Comparison of ENCODE assay signal across 10 cellular contexts in genomic region chr2:239302808-239303557, GRCh38.
DNase-seq lines count a peak whose midpoint lies in the region; ATAC-seq, FAIRE-seq and TF ChIP-seq lines count a peak whose summit lies in the region.
"Had no signal": no experiment of that assay in that cellular context is flagged by ENCODE, and none has a peak within 500 bp of the region (broad histone marks: within the 10 kb centered on the region; RNA-seq: fewer than 3 reads in every experiment).

No MANE protein-coding gene starts in this region.

- H3K27me3 ChIP-seq in gastroesophageal sphincter, result no peaks in the 10 kb centered on the region
- H3K27me3 ChIP-seq in sigmoid colon, result no peaks in the 10 kb centered on the region

- TF ChIP-seq EP300 in gastroesophageal sphincter (IDR thresholded peaks at IDR 0.05), result no peak
- TF ChIP-seq EP300 in sigmoid colon (IDR thresholded peaks at IDR 0.05), result no peak

- no peaks in the 10 kb centered on the region for H3K9me3 Mint-ChIP-seq in activated CD4-positive, alpha-beta memory T cell treated with anti-CD3 and anti-CD28 coated beads, Interleukin-2, amount 10 ng/mL, durations not matched to agents 7 days and 5 days
- H3K9me3 Mint-ChIP-seq: activated CD4-positive, alpha-beta T cell treated with anti-CD3 and anti-CD28 coated beads, Interleukin-2, amount 10 ng/mL, durations not matched to agents 24 days and 14 days had no signal

- H3K36me3 Mint-ChIP-seq in activated CD4-positive, alpha-beta memory T cell treated with anti-CD3 and anti-CD28 coated beads, Interleukin-2, amount 10 ng/mL, durations not matched to agents 7 days and 5 days (ENCODE audit: low read depth), result peaks cover 8% of the 10 kb centered on the region

- ATAC-seq in HG03565 (IDR thresholded peaks at IDR 0.05; ENCODE audit: unreplicated experiment) (peak; percentile 48), gastroesophageal sphincter (no peak)

- no peak for TF ChIP-seq CTCF in gastroesophageal sphincter (IDR thresholded peaks at IDR 0.05)
- no peak for TF ChIP-seq CTCF in sigmoid colon (IDR thresholded peaks at IDR 0.05)

- peaks cover 50% of the 10 kb centered on the region for H3K4me1 Mint-ChIP-seq in activated CD4-positive, alpha-beta memory T cell treated with anti-CD3 and anti-CD28 coated beads, Interleukin-2, amount 10 ng/mL, durations not matched to agents 7 days and 5 days

- H3K36me3 ChIP-seq in gastroesophageal sphincter (no peaks in the 10 kb centered on the region), sigmoid colon (no peaks in the 10 kb centered on the region)

- POLR2A ChIA-PET in activated CD4-positive, alpha-beta memory T cell treated with anti-CD3 and anti-CD28 coated beads, Interleukin-2, amount 10 ng/mL, durations not matched to agents 7 days and 5 days (lab: Charles Lee), result interaction anchor here (1.1 to 2.1 kb wide), 6 partner anchors 10 to 66 kb away, joined by 3 to 22 read pairs (median 3); no protein-coding TSS in a partner anchor

- intact Hi-C loops in sigmoid colon (cut with DNase I), result no loop called here

- peak overlapping the region in 3 of 4 donors; percentile 28 to 93 (median 91) for H3K27ac ChIP-seq in gastroesophageal sphincter
- H3K27ac ChIP-seq in sigmoid colon, result peak overlapping the region; percentile 19 to 97 (median 96)
- H3K27ac ChIP-seq: parathyroid adenoma had no signal

- H3K4me3 ChIP-seq in gastroesophageal sphincter, result no peak overlapping the region
- H3K4me3 ChIP-seq in sigmoid colon, result peak overlapping the region in 1 of 4 donors; percentile 62

- 86% methylated on average over 16 to 17 of the region's 28 CpGs for WGBS in gastroesophageal sphincter (ENCODE audit: low coverage in 1 of 2), 2 donors
- WGBS in sigmoid colon, 2 donors, result 84 to 87% methylated on average over 28 of the region's 28 CpGs

- no peak overlapping the region for H3K27ac Mint-ChIP-seq in activated CD4-positive, alpha-beta memory T cell treated with anti-CD3 and anti-CD28 coated beads, Interleukin-2, amount 10 ng/mL, durations not matched to agents 7 days and 5 days
- H3K27ac Mint-ChIP-seq: activated CD4-positive, alpha-beta T cell treated with anti-CD3 and anti-CD28 coated beads, Interleukin-2, amount 10 ng/mL, durations not matched to agents 24 days and 14 days had no signal

- no peak overlapping the region for H3K4me3 Mint-ChIP-seq in activated CD4-positive, alpha-beta memory T cell treated with anti-CD3 and anti-CD28 coated beads, Interleukin-2, amount 10 ng/mL, durations not matched to agents 7 days and 5 days
- H3K4me3 Mint-ChIP-seq: activated CD4-positive, alpha-beta T cell treated with anti-CD3 and anti-CD28 coated beads, Interleukin-2, amount 10 ng/mL, durations not matched to agents 24 days and 14 days had no signal

- CTCF ChIA-PET in activated CD4-positive, alpha-beta memory T cell treated with anti-CD3 and anti-CD28 coated beads, Interleukin-2, amount 10 ng/mL, durations not matched to agents 7 days and 5 days (lab: Charles Lee), result interaction anchor here (0.9 to 2.3 kb wide), 5 partner anchors 15 to 86 kb away, joined by 3 to 9 read pairs (median 4); no protein-coding TSS in a partner anchor

- H3K27me3 Mint-ChIP-seq in activated CD4-positive, alpha-beta memory T cell treated with anti-CD3 and anti-CD28 coated beads, Interleukin-2, amount 10 ng/mL, durations not matched to agents 7 days and 5 days, result peaks cover 4% of the 10 kb centered on the region
- H3K27me3 Mint-ChIP-seq: activated CD4-positive, alpha-beta T cell treated with anti-CD3 and anti-CD28 coated beads, Interleukin-2, amount 10 ng/mL, durations not matched to agents 24 days and 14 days had no signal

- H3K4me1 ChIP-seq in gastroesophageal sphincter, result peaks cover 0 to 100% (median 65%) of the 10 kb centered on the region in 3 donors
- peaks cover 0 to 99% (median 95%) of the 10 kb centered on the region in 4 donors for H3K4me1 ChIP-seq in sigmoid colon
- H3K4me1 ChIP-seq: parathyroid adenoma had no signal

- peak; percentile 70 for FAIRE-seq in GM12892 (lab: Jason Lieb, UNC)
- FAIRE-seq: G401.6 had no signal

- no peak for TF ChIP-seq POLR2A in GM12892 (IDR thresholded peaks at IDR 0.05; ENCODE audit: low read depth, low read length)
- TF ChIP-seq POLR2A in gastroesophageal sphincter (IDR thresholded peaks at IDR 0.05), result no peak
- no peak for TF ChIP-seq POLR2A in sigmoid colon (IDR thresholded peaks at IDR 0.05)

- H3K9me3 ChIP-seq in gastroesophageal sphincter, result no peaks in the 10 kb centered on the region
- no peaks in the 10 kb centered on the region for H3K9me3 ChIP-seq in sigmoid colon

- no peak for DNase-seq in GM12892 (ENCODE audit: insufficient read length)
- peak; percentile 72 for DNase-seq in sigmoid colon
- DNase-seq in activated CD4-positive, alpha-beta memory T cell treated with anti-CD3 and anti-CD28 coated beads, Interleukin-2, amount 10 ng/mL, durations not matched to agents 7 days and 5 days, result no peak
- DNase-seq in SHP77 (lab: John Stamatoyannopoulos, UW), result no peak
- no peak for DNase-seq in DMS53 (lab: John Stamatoyannopoulos, UW)
